In genomic region chr6:112237644-112238043, GRCh38 we compare ENCODE assay signal across 13 cellular contexts. TPM values are rescaled to one million over a fixed set of nuclear protein-coding genes. Genes with fewer than 3 reads are reported as not detected.
DNase-seq lines count a peak whose midpoint lies in the region; ATAC-seq and TF ChIP-seq lines count a peak whose summit lies in the region.
"Had no signal": no experiment of that assay in that cellular context is flagged by ENCODE, and none has a peak within 500 bp of the region (broad histone marks: within the 10 kb centered on the region; RNA-seq: fewer than 3 reads in every experiment).

No MANE protein-coding gene starts in this region.

- DNase-seq in AG08395 (ENCODE audit: low spot score): peak; percentile 83
- no peak for DNase-seq in RWPE1 (ENCODE audit: low spot score)
- peak; percentile 100 for DNase-seq in fibroblast of the aortic adventitia (ENCODE audit: low read depth)
- DNase-seq in osteocyte (ENCODE audit: extremely low spot score, unreplicated experiment): no peak
- no peak for DNase-seq in activated CD4-positive, alpha-beta T cell treated with anti-CD3 and anti-CD28 coated beads for 36 hours
- DNase-seq in D341Med (ENCODE audit: low spot score): no peak
- DNase-seq in germinal center (ENCODE audit: low spot score): no peak
- DNase-seq: dorsolateral prefrontal cortex, NCI-H510A had no signal

- no peaks in the 10 kb centered on the region for H3K9me3 Mint-ChIP-seq in osteocyte (ENCODE audit: unreplicated experiment)
- no peaks in the 10 kb centered on the region for H3K9me3 Mint-ChIP-seq in activated CD4-positive, alpha-beta T cell treated with anti-CD3 and anti-CD28 coated beads for 36 hours (ENCODE audit: low read depth)

- TF ChIP-seq CTCF in RWPE1 (conservative IDR thresholded peaks at IDR 0.05; ENCODE audit: low read depth): no peak
- TF ChIP-seq CTCF in fibroblast of the aortic adventitia (IDR thresholded peaks at IDR 0.05; ENCODE audit: insufficient read depth, low read length): no peak
- TF ChIP-seq CTCF in osteocyte (IDR thresholded peaks at IDR 0.05): no peak

- H3K36me3 Mint-ChIP-seq in osteocyte (ENCODE audit: unreplicated experiment): peaks cover 30% of the 10 kb centered on the region
- H3K36me3 Mint-ChIP-seq in activated CD4-positive, alpha-beta T cell treated with anti-CD3 and anti-CD28 coated beads for 36 hours (ENCODE audit: low read depth): no peaks in the 10 kb centered on the region

- H3K4me3 Mint-ChIP-seq in osteocyte (ENCODE audit: unreplicated experiment): no peak overlapping the region
- H3K4me3 Mint-ChIP-seq in activated CD4-positive, alpha-beta T cell treated with anti-CD3 and anti-CD28 coated beads for 36 hours: no peak overlapping the region
- H3K4me3 Mint-ChIP-seq: B cell had no signal

- POLR2A ChIA-PET in RWPE1 (lab: Yijun Ruan, JAX; ENCODE audit: low non-redundant PET): no interaction called here
- POLR2A ChIA-PET in activated CD4-positive, alpha-beta T cell treated with anti-CD3 and anti-CD28 coated beads for 36 hours (lab: Charles Lee): no interaction called here

- no peak for ATAC-seq in activated CD4-positive, alpha-beta T cell treated with anti-CD3 and anti-CD28 coated beads for 36 hours
- no peak for ATAC-seq in GM18907 (IDR thresholded peaks at IDR 0.05; ENCODE audit: unreplicated experiment)

- H3K27me3 Mint-ChIP-seq in osteocyte (ENCODE audit: unreplicated experiment): no peaks in the 10 kb centered on the region
- H3K27me3 Mint-ChIP-seq in activated CD4-positive, alpha-beta T cell treated with anti-CD3 and anti-CD28 coated beads for 36 hours: peaks cover 12% of the 10 kb centered on the region

- intact Hi-C loops in activated CD4-positive, alpha-beta T cell treated with anti-CD3 and anti-CD28 coated beads for 36 hours (cut with DNase I, micrococcal nuclease): loop anchor here in 1 of 2 experiments (2.0 kb wide), 1 partner anchor 49 kb away; no protein-coding TSS in a partner anchor

- no peak overlapping the region for H3K4me3 ChIP-seq in fibroblast of the aortic adventitia (ENCODE audit: low read depth, low read length)
- H3K4me3 ChIP-seq: dorsolateral prefrontal cortex, prostate gland had no signal

- CTCF ChIA-PET in RWPE1 (lab: Yijun Ruan, JAX): no interaction called here
- CTCF ChIA-PET in activated CD4-positive, alpha-beta T cell treated with anti-CD3 and anti-CD28 coated beads for 36 hours (lab: Charles Lee): interaction anchor here (1.3 kb wide), 1 partner anchor 74 kb away, joined by 4 read pairs; no protein-coding TSS in a partner anchor

- peaks cover 69% of the 10 kb centered on the region for H3K4me1 Mint-ChIP-seq in osteocyte (ENCODE audit: unreplicated experiment)
- H3K4me1 Mint-ChIP-seq in activated CD4-positive, alpha-beta T cell treated with anti-CD3 and anti-CD28 coated beads for 36 hours: peaks cover 16% of the 10 kb centered on the region
- H3K4me1 Mint-ChIP-seq: B cell had no signal

- H3K27ac Mint-ChIP-seq in osteocyte (ENCODE audit: unreplicated experiment): peak overlapping the region; percentile 67
- H3K27ac Mint-ChIP-seq in activated CD4-positive, alpha-beta T cell treated with anti-CD3 and anti-CD28 coated beads for 36 hours: no peak overlapping the region
- H3K27ac Mint-ChIP-seq: B cell had no signal

- peak overlapping the region; percentile 78; the same call in 1 of the 2 replicates for H3K27ac ChIP-seq in RWPE1
- H3K27ac ChIP-seq: KMS-11 had no signal

RNA-seq across cellular contexts. Expression of gene LAMA4, which starts 16.7 kb away (rescaled TPM):
- total RNA-seq in fibroblast of the aortic adventitia (ENCODE audit: low replicate concordance) (306 and 904 TPM in 2 replicates), osteocyte (209 and 220 TPM in 2 replicates)
- under 1 TPM in 1 of 2 experiments, not detected in 1; 0.09 TPM for total RNA-seq in activated CD4-positive, alpha-beta T cell treated with anti-CD3 and anti-CD28 coated beads for 36 hours
- total RNA-seq: B cell had no signal

Comparison
In these comparisons a context has a peak if more than half of its experiments do, and no peak if none do; other contexts are left out.
1. DNase-seq: peak in AG08395 (single experiment) and fibroblast of the aortic adventitia (single experiment); none in RWPE1 (single experiment), osteocyte (single experiment), activated CD4-positive, alpha-beta T cell treated with anti-CD3 and anti-CD28 coated beads for 36 hours (single experiment), D341Med (single experiment) and germinal center (single experiment).
2. RNA of gene LAMA4, which starts 16.7 kb away (total RNA-seq): 306 to 904 TPM in fibroblast of the aortic adventitia and 209 to 220 TPM in osteocyte; 0.09 TPM in activated CD4-positive, alpha-beta T cell treated with anti-CD3 and anti-CD28 coated beads for 36 hours; every median in the first group is over 100 times any median in the second.